Comparison of ENCODE assay signal across 16 cellular contexts in genomic region chr1:81144240-81144639, GRCh38.
A peak's percentile ranks its signal among the peaks of the same experiment; 100 is the strongest.
DNase-seq lines count a peak whose midpoint lies in the region; ATAC-seq and TF ChIP-seq lines count a peak whose summit lies in the region.
"Had no signal": no experiment of that assay in that cellular context is flagged by ENCODE, and none has a peak within 500 bp of the region (broad histone marks: within the 10 kb centered on the region; RNA-seq: fewer than 3 reads in every experiment).

No MANE protein-coding gene starts in this region.

- peak overlapping the region; percentile 62; the same call in 1 of the 2 replicates for H2BK120ac ChIP-seq in IMR-90 (ENCODE audit: low read depth, low read length)

- H3K9me3 Mint-ChIP-seq in endodermal cell: peaks cover 2% of the 10 kb centered on the region

- TF ChIP-seq CTCF in A673 (conservative IDR thresholded peaks at IDR 0.05; ENCODE audit: low read depth, low read length) (no peak), IMR-90 (conservative IDR thresholded peaks at IDR 0.05; ENCODE audit: low read depth, low read length) (no peak), endodermal cell (conservative IDR thresholded peaks at IDR 0.05) (no peak)

- no peak for TF ChIP-seq POLR2A in IMR-90 (IDR thresholded peaks at IDR 0.05; ENCODE audit: low read depth, low read length)

- H2BK20ac ChIP-seq in IMR-90 (ENCODE audit: low read depth, low read length): peak overlapping the region; percentile 14; the same call in 1 of the 2 replicates

- DNase-seq in A673 (ENCODE audit: low spot score): peak; percentile 46
- DNase-seq in IMR-90: no peak
- no peak for DNase-seq in endodermal cell
- peak; percentile 15 for DNase-seq in medulla oblongata (ENCODE audit: extremely low spot score)
- DNase-seq in cardiac septum (ENCODE audit: low spot score): no peak
- no peak for DNase-seq in NCI-H128 (lab: John Stamatoyannopoulos, UW; ENCODE audit: unreplicated experiment)
- DNase-seq: GF-D8, GOT3, NCI-H1105 treated with DMSO at 0.1 percent for 48 hours, NCI-H187, NCI-H69, SHP77 had no signal

- H3K36me3 Mint-ChIP-seq in endodermal cell (ENCODE audit: low read depth): no peaks in the 10 kb centered on the region

- H2BK15ac ChIP-seq in IMR-90 (ENCODE audit: low read depth, low read length): no peak overlapping the region

- H3K36me3 ChIP-seq in A673 (ENCODE audit: insufficient read depth, low read length, poor library complexity, severe bottlenecking): no peaks in the 10 kb centered on the region
- H3K36me3 ChIP-seq in IMR-90 (ENCODE audit: control insufficient read depth, insufficient read depth, low read length): no peaks in the 10 kb centered on the region
- no peaks in the 10 kb centered on the region for H3K36me3 ChIP-seq in endodermal cell (ENCODE audit: control insufficient read depth, insufficient read depth, low read length)
- H3K36me3 ChIP-seq: BLaER1 treated with 17β-estradiol and CSF1 and Interleukin-3, amounts not matched to agents 10 nM and 100 nM had no signal

- POLR2A ChIA-PET in A673 (lab: Charles Lee; ENCODE audit: low non-redundant PET): interaction anchor here (0.6 kb wide), 1 partner anchor 12 kb away, joined by 3 read pairs; no protein-coding TSS in a partner anchor
- POLR2A ChIA-PET in IMR-90 (lab: Charles Lee; ENCODE audit: unreplicated experiment): no interaction called here

- H4K5ac ChIP-seq in IMR-90 (ENCODE audit: low read depth, low read length): no peak overlapping the region; the same call in 1 of the 2 replicates

- no peak overlapping the region for H3K56ac ChIP-seq in IMR-90 (ENCODE audit: extremely low read depth, insufficient read depth, low read length)

- WGBS in IMR-90 (ENCODE audit: extremely low coverage in 2 of 2, insufficient read length in 1 of 2), 2 experiments: no CpG with 5 or more reads among the region's 4 CpGs
- WGBS in endodermal cell (ENCODE audit: insufficient coverage in 1 of 2, insufficient read length in 1 of 2), 2 experiments: 56 to 71% methylated on average over 4 of the region's 4 CpGs

- H2BK5ac ChIP-seq in IMR-90 (ENCODE audit: low read depth, low read length, poor library complexity, severe bottlenecking): no peak overlapping the region

- no peaks in the 10 kb centered on the region for H3K9me1 ChIP-seq in IMR-90 (ENCODE audit: insufficient read depth, low read length)

- no peak overlapping the region for H3K4me3 Mint-ChIP-seq in endodermal cell

- H4K91ac ChIP-seq in IMR-90 (ENCODE audit: insufficient read depth, low read depth, low read length): no peak overlapping the region

- peaks cover 8% of the 10 kb centered on the region for H3K4me1 ChIP-seq in A673 (ENCODE audit: insufficient read depth, low read length, poor library complexity, severe bottlenecking)
- peaks cover 10% of the 10 kb centered on the region for H3K4me1 ChIP-seq in IMR-90 (ENCODE audit: control insufficient read depth, insufficient read depth, low read length)
- no peaks in the 10 kb centered on the region for H3K4me1 ChIP-seq in endodermal cell (ENCODE audit: control insufficient read depth, insufficient read depth, low read length)

- no peak overlapping the region for H3K27ac ChIP-seq in A673 (ENCODE audit: low read depth, low read length, poor library complexity, severe bottlenecking)
- no peak overlapping the region for H3K27ac ChIP-seq in IMR-90 (ENCODE audit: insufficient read depth, low read length)
- H3K27ac ChIP-seq in endodermal cell (ENCODE audit: low read depth, low read length): peak overlapping the region; percentile 12
- H3K27ac ChIP-seq: 22Rv1; BLaER1 treated with 17β-estradiol and CSF1 and Interleukin-3, amounts not matched to agents 10 nM and 100 nM had no signal

- no peak overlapping the region for H2AK9ac ChIP-seq in IMR-90 (replicated peaks; ENCODE audit: low read depth, low read length, poor library complexity)

- no peak overlapping the region for H3K23ac ChIP-seq in IMR-90 (ENCODE audit: low read depth, low read length)

- in situ Hi-C loops in IMR-90 (cut with MboI; ENCODE audit: low sequenced_read_pairs): no loop called here

- H3K27ac Mint-ChIP-seq in endodermal cell: no peak overlapping the region

- no peak overlapping the region; the same call in 1 of the 2 replicates for H3K18ac ChIP-seq in IMR-90 (ENCODE audit: low read depth, low read length)

- H3K27me3 ChIP-seq in A673 (replicated peaks; ENCODE audit: insufficient read depth, low read depth, low read length, poor library complexity) (no peaks in the 10 kb centered on the region), IMR-90 (ENCODE audit: control insufficient read depth, insufficient read depth, low read length) (no peaks in the 10 kb centered on the region), endodermal cell (ENCODE audit: control insufficient read depth, insufficient read depth, low read length, poor library complexity, severe bottlenecking) (no peaks in the 10 kb centered on the region)
- H3K27me3 ChIP-seq: BLaER1 treated with 17β-estradiol and CSF1 and Interleukin-3, amounts not matched to agents 10 nM and 100 nM had no signal

- intact Hi-C loops in A673 (cut with micrococcal nuclease; ENCODE audit: unreplicated experiment): no loop called here
- intact Hi-C loops in IMR-90 (cut with micrococcal nuclease): no loop called here
- intact Hi-C loops in cardiac septum (cut with DNase I): no loop called here

- no peak overlapping the region for H3K4me2 ChIP-seq in IMR-90 (ENCODE audit: low read depth, low read length)
- H3K4me2 ChIP-seq: BLaER1 treated with 17β-estradiol and CSF1 and Interleukin-3, amounts not matched to agents 10 nM and 100 nM had no signal

- dilution Hi-C loops in IMR-90 (cut with HindIII; ENCODE audit: low sequenced_read_pairs, unreplicated experiment): no loop called here

- H3K9me3 ChIP-seq in A673 (ENCODE audit: low read depth, low read length, poor library complexity, severe bottlenecking) (no peaks in the 10 kb centered on the region), IMR-90 (ENCODE audit: control insufficient read depth, insufficient read depth, low read length) (no peaks in the 10 kb centered on the region), endodermal cell (ENCODE audit: control insufficient read depth, low read length) (peaks cover 6% of the 10 kb centered on the region)

- BruUV-seq in A673 (replicated peaks; lab: Mats Ljungman, UMichigan): no TSS peak
- BruUV-seq in IMR-90 (replicated peaks; lab: Mats Ljungman, UMichigan): no TSS peak

- H3K14ac ChIP-seq in IMR-90 (replicated peaks; ENCODE audit: low read depth, low read length): no peak overlapping the region

- peaks cover 17% of the 10 kb centered on the region for H3K4me1 Mint-ChIP-seq in endodermal cell

- no peaks in the 10 kb centered on the region for H3K79me1 ChIP-seq in IMR-90 (ENCODE audit: low read depth in 1 of 2, low read length in 2 of 2)

- no peak overlapping the region for H2AK5ac ChIP-seq in IMR-90 (ENCODE audit: low read depth, low read length)

- CTCF ChIA-PET in A673 (lab: Charles Lee) (no interaction called here), IMR-90 (lab: Yijun Ruan, JAX) (no interaction called here)

- peak overlapping the region; percentile 36; the same call in 1 of the 2 replicates for H3K4ac ChIP-seq in IMR-90 (ENCODE audit: low read depth, low read length)

- no peak overlapping the region for H3K9ac ChIP-seq in IMR-90 (ENCODE audit: low read depth, low read length)
- H3K9ac ChIP-seq in endodermal cell (ENCODE audit: extremely low read depth, low read length, poor library complexity, severe bottlenecking): no peak overlapping the region
- H3K9ac ChIP-seq: BLaER1 treated with 17β-estradiol and CSF1 and Interleukin-3, amounts not matched to agents 10 nM and 100 nM had no signal

- H4K20me1 ChIP-seq in IMR-90 (ENCODE audit: insufficient read depth, low read length): no peaks in the 10 kb centered on the region
- H4K20me1 ChIP-seq: BLaER1 treated with 17β-estradiol and CSF1 and Interleukin-3, amounts not matched to agents 10 nM and 100 nM had no signal

- no peak overlapping the region for H2AFZ ChIP-seq in IMR-90 (replicated peaks; ENCODE audit: low read length, poor library complexity)

- TF ChIP-seq RAD21 in IMR-90 (IDR thresholded peaks at IDR 0.05; ENCODE audit: low read length): no peak

- no peaks in the 10 kb centered on the region for H3K27me3 Mint-ChIP-seq in endodermal cell (ENCODE audit: insufficient read depth)

- H4K8ac ChIP-seq in IMR-90 (ENCODE audit: low read depth in 2 of 2, low read length in 2 of 2): no peak overlapping the region

- H3K4me3 ChIP-seq in A673 (ENCODE audit: low read depth, low read length, poor library complexity, severe bottlenecking) (no peak overlapping the region), IMR-90 (ENCODE audit: insufficient read depth, low read depth, low read length) (no peak overlapping the region), endodermal cell (ENCODE audit: low read length) (no peak overlapping the region)
- H3K4me3 ChIP-seq: BLaER1 treated with 17β-estradiol and CSF1 and Interleukin-3, amounts not matched to agents 10 nM and 100 nM had no signal

- ATAC-seq in IMR-90 (ENCODE audit: low read depth): no peak
- ATAC-seq in GM18502 (IDR thresholded peaks at IDR 0.05; ENCODE audit: poor library complexity, unreplicated experiment): no peak
- ATAC-seq in GM18520 (IDR thresholded peaks at IDR 0.05; ENCODE audit: unreplicated experiment): no peak

TF ChIP-seq in IMR-90, 13 proteins besides CTCF, POLR2A, EP300 and RAD21:
- TF ChIP-seq RFX5 (IDR thresholded peaks at IDR 0.05; ENCODE audit: low read depth, low read length) (no peak), CHD1 (IDR thresholded peaks at IDR 0.05; ENCODE audit: low read depth, low read length) (no peak), FOS (IDR thresholded peaks at IDR 0.05; ENCODE audit: low read depth, low read length) (no peak), BHLHE40 (IDR thresholded peaks at IDR 0.05; ENCODE audit: low read depth, low read length) (no peak), RCOR1 (IDR thresholded peaks at IDR 0.05; ENCODE audit: insufficient replicate concordance, low read length) (no peak), SMC3 (IDR thresholded peaks at IDR 0.05; ENCODE audit: low read depth, low read length) (no peak), CEBPB (IDR thresholded peaks at IDR 0.05; ENCODE audit: low read depth, low read length) (no peak), MAZ (IDR thresholded peaks at IDR 0.05; ENCODE audit: borderline replicate concordance, low read depth, low read length) (no peak)
- TF ChIP-seq, protein P1, sequence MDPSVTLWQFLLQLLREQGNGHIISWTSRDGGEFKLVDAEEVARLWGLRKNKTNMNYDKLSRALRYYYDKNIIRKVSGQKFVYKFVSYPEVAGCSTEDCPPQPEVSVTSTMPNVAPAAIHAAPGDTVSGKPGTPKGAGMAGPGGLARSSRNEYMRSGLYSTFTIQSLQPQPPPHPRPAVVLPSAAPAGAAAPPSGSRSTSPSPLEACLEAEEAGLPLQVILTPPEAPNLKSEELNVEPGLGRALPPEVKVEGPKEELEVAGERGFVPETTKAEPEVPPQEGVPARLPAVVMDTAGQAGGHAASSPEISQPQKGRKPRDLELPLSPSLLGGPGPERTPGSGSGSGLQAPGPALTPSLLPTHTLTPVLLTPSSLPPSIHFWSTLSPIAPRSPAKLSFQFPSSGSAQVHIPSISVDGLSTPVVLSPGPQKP (IDR thresholded peaks at IDR 0.05; ENCODE audit: borderline replicate concordance, low read depth, low read length): no peak

Comparison
In these comparisons a context has a peak if more than half of its experiments do, and no peak if none do; other contexts are left out.
1. DNase-seq: peak in A673 (single experiment) and medulla oblongata (single experiment); none in IMR-90 (single experiment), endodermal cell (single experiment), cardiac septum (single experiment) and NCI-H128 (single experiment).